In the genomic region with DNA sequence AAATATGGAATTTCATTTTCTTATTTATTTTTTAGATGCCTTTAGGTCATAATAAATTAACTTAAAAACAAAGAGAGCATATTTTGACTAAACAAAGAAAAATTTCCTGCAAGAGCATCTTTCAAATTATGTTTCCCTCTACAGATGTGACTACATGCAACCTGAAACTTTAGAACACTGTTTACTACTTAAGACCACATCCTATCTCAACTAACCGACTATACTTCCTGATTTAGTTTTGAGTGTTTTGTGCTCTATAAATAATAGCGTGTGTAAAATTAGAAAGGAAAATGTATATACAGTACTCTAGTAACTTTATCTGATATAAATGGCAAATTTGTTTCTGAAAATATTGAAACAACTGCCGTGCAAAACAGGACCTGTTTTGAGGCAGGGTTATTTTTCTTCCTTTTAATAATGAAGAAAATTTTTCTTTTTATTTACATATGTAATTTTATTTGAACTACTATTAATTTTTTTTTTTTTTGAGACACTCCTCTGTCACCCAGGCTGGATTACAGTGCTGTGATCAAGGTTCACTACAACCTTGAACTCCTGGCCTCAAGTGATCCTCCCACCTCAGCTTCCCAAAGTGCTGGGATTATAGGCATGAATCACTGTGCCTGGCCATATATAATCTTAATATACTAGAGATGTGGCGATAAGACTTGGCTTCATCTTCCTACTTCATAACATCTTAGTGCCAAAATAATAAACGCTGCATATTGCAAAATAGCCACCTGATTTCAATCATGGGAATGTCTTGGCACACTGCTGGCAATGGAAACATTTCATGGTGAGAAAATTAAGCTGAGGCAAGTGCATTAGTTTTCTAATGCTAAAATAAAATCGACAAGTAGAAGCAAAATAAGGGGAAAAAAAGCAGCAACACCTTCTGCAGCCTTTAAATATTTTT, we compare ENCODE assay signal across 10 cellular contexts. TPM values are rescaled to one million over a fixed set of nuclear protein-coding genes. Genes with fewer than 3 reads are reported as not detected.
DNase-seq lines count a peak whose midpoint lies in the region; ATAC-seq and TF ChIP-seq lines count a peak whose summit lies in the region.
"Had no signal": no experiment of that assay in that cellular context is flagged by ENCODE, and none has a peak within 500 bp of the region (broad histone marks: within the 10 kb centered on the region; RNA-seq: fewer than 3 reads in every experiment).

No MANE protein-coding gene starts in this region.

- peak overlapping the region; percentile 30 for H3K4me3 Mint-ChIP-seq in T-helper 1 cell treated with Interleukin-12 subunit alpha and Interleukin-12 subunit beta and Interleukin-4 antibody, amounts not matched to agents 30 μg/mL and 1 μg/mL, for 36 hours

- H3K9me3 Mint-ChIP-seq in T-helper 1 cell treated with Interleukin-12 subunit alpha and Interleukin-12 subunit beta and Interleukin-4 antibody, amounts not matched to agents 30 μg/mL and 1 μg/mL, for 36 hours, result no peaks in the 10 kb centered on the region

- intact Hi-C loops in right cardiac atrium (cut with DNase I) (no loop called here), lower lobe of right lung (cut with DNase I) (no loop called here)

- ATAC-seq in GM19438 (IDR thresholded peaks at IDR 0.05; ENCODE audit: low read depth, unreplicated experiment) (peak; percentile 74), HG03039 (IDR thresholded peaks at IDR 0.05; ENCODE audit: unreplicated experiment) (peak; percentile 85), right cardiac atrium (no peak), lower lobe of right lung (no peak)

- no peak for TF ChIP-seq CTCF in GM12865 (IDR thresholded peaks at IDR 0.05; ENCODE audit: insufficient read depth, low read depth, low read length, missing control alignments)
- TF ChIP-seq CTCF in lower lobe of right lung (IDR thresholded peaks at IDR 0.05), result no peak

- H3K27ac Mint-ChIP-seq in T-helper 1 cell treated with Interleukin-12 subunit alpha and Interleukin-12 subunit beta and Interleukin-4 antibody, amounts not matched to agents 30 μg/mL and 1 μg/mL, for 36 hours, result peak overlapping the region; percentile 81

- no peaks in the 10 kb centered on the region for H3K9me3 ChIP-seq in right cardiac atrium (ENCODE audit: control insufficient read depth, low read length)
- no peaks in the 10 kb centered on the region for H3K9me3 ChIP-seq in lower lobe of right lung
- H3K9me3 ChIP-seq: esophagus muscularis mucosa had no signal

- no peaks in the 10 kb centered on the region for H3K27me3 ChIP-seq in right cardiac atrium (ENCODE audit: control insufficient read depth, insufficient read depth)
- H3K27me3 ChIP-seq in lower lobe of right lung (ENCODE audit: low read depth), result no peaks in the 10 kb centered on the region
- H3K27me3 ChIP-seq: esophagus muscularis mucosa had no signal

- no peak overlapping the region for H3K4me3 ChIP-seq in GM12865 (ENCODE audit: low read depth, low read length)
- no peak overlapping the region for H3K4me3 ChIP-seq in right cardiac atrium (ENCODE audit: low read length)
- no peak overlapping the region for H3K4me3 ChIP-seq in lower lobe of right lung
- H3K4me3 ChIP-seq: esophagus muscularis mucosa had no signal

- H3K36me3 Mint-ChIP-seq in T-helper 1 cell treated with Interleukin-12 subunit alpha and Interleukin-12 subunit beta and Interleukin-4 antibody, amounts not matched to agents 30 μg/mL and 1 μg/mL, for 36 hours (ENCODE audit: low read depth), result peaks cover 55% of the 10 kb centered on the region

- H3K36me3 ChIP-seq in lower lobe of right lung, result peaks cover 100% of the 10 kb centered on the region

- H3K4me1 ChIP-seq in right cardiac atrium (ENCODE audit: control insufficient read depth, insufficient read depth, low read length) (no peaks in the 10 kb centered on the region), lower lobe of right lung (no peaks in the 10 kb centered on the region)
- H3K4me1 ChIP-seq: esophagus muscularis mucosa had no signal

- H3K27me3 Mint-ChIP-seq in T-helper 1 cell treated with Interleukin-12 subunit alpha and Interleukin-12 subunit beta and Interleukin-4 antibody, amounts not matched to agents 30 μg/mL and 1 μg/mL, for 36 hours (ENCODE audit: low read depth), result no peaks in the 10 kb centered on the region

- WGBS in right cardiac atrium, result 81% methylated on average over 6 of the region's 6 CpGs

- H3K4me1 Mint-ChIP-seq in T-helper 1 cell treated with Interleukin-12 subunit alpha and Interleukin-12 subunit beta and Interleukin-4 antibody, amounts not matched to agents 30 μg/mL and 1 μg/mL, for 36 hours (ENCODE audit: low read depth), result peaks cover 30% of the 10 kb centered on the region

- no peak overlapping the region for H3K27ac ChIP-seq in right cardiac atrium (ENCODE audit: low read length)
- no peak overlapping the region for H3K27ac ChIP-seq in lower lobe of right lung
- H3K27ac ChIP-seq: esophagus muscularis mucosa had no signal

- DNase-seq in GM12865 (ENCODE audit: low read depth), result peak; percentile 38
- no peak for DNase-seq in stimulated activated CD4-positive, alpha-beta T cell treated with anti-CD3 and anti-CD28 coated beads, Interleukin-4, amount 100 ng/mL, for 4 hours
- DNase-seq in right cardiac atrium, result no peak
- no peak for DNase-seq in AG20443 (ENCODE audit: low spot score)
- no peak for DNase-seq in lower lobe of right lung
- DNase-seq: Karpas-422 had no signal

RNA-seq across cellular contexts. Expression of a gene that starts 12.3 kb away (rescaled TPM):
- total RNA-seq in right cardiac atrium (10 to 100 TPM; 58.2 to 67.1 (median 59.9) TPM), lower lobe of right lung (85.2 TPM)
- 45.9 TPM for polyA plus RNA-seq in right cardiac atrium

RNA-seq across cellular contexts. Expression of a gene that starts 21.0 kb away (rescaled TPM):
- total RNA-seq in right cardiac atrium (1 to 10 TPM in 3 of 4 donors, under 1 TPM in 1; 0.45 to 3.8 (median 1.5) TPM), lower lobe of right lung (1.9 TPM)
- polyA plus RNA-seq in right cardiac atrium, result 1.3 TPM

Comparison
In these comparisons a context has a peak if more than half of its experiments do, and no peak if none do; other contexts are left out.
1. ATAC-seq: peak in GM19438 (single experiment) and HG03039 (single experiment); none in right cardiac atrium (0 of 2) and lower lobe of right lung (0 of 2).